In genomic region chr2:50385361-50385760, GRCh38 we compare ENCODE assay signal across 35 cellular contexts.
"Had no signal": no experiment of that assay in that cellular context is flagged by ENCODE, and none has a peak within 500 bp of the region (broad histone marks: within the 10 kb centered on the region; RNA-seq: fewer than 3 reads in every experiment).

No MANE protein-coding gene starts in this region.

- H3K9me3 ChIP-seq: adrenal gland, breast epithelium, esophagus muscularis mucosa, gastrocnemius medialis, heart left ventricle had no signal

- H3K36me3 ChIP-seq: adrenal gland, breast epithelium, cardiac muscle cell, esophagus muscularis mucosa, gastrocnemius medialis, heart left ventricle had no signal

- H3K27me3 Mint-ChIP-seq: activated CD4-positive, alpha-beta memory T cell treated with anti-CD3 and anti-CD28 coated beads for 36 hours; activated CD4-positive, alpha-beta T cell treated with anti-CD3 and anti-CD28 coated beads, Interleukin-2, amount 10 ng/mL, durations not matched to agents 24 days and 14 days; activated CD8-positive, alpha-beta memory T cell treated with anti-CD3 and anti-CD28 coated beads, Interleukin-2, amount 10 ng/mL, durations not matched to agents 7 days and 5 days; activated naive CD4-positive, alpha-beta T cell treated with anti-CD3 and anti-CD28 coated beads, Interleukin-2, amount 50 U/mL, for 24 hours; activated naive CD8-positive, alpha-beta T cell treated with anti-CD3 and anti-CD28 coated beads for 36 hours; activated naive CD8-positive, alpha-beta T cell treated with anti-CD3 and anti-CD28 coated beads, Interleukin-2, amount 50 U/mL, for 24 hours; brain; effector memory CD8-positive, alpha-beta T cell had no signal

- H3K4me3 Mint-ChIP-seq: activated CD4-positive, alpha-beta memory T cell treated with anti-CD3 and anti-CD28 coated beads for 36 hours; activated CD4-positive, alpha-beta T cell treated with anti-CD3 and anti-CD28 coated beads for 36 hours; activated CD4-positive, alpha-beta T cell treated with anti-CD3 and anti-CD28 coated beads, Interleukin-2, amount 10 ng/mL, durations not matched to agents 24 days and 14 days; activated CD8-positive, alpha-beta memory T cell treated with anti-CD3 and anti-CD28 coated beads, Interleukin-2, amount 10 ng/mL, durations not matched to agents 7 days and 5 days; activated CD8-positive, alpha-beta T cell treated with anti-CD3 and anti-CD28 coated beads, Interleukin-2, amount 10 ng/mL, durations not matched to agents 7 days and 5 days; activated naive CD4-positive, alpha-beta T cell treated with anti-CD3 and anti-CD28 coated beads for 36 hours; activated naive CD4-positive, alpha-beta T cell treated with anti-CD3 and anti-CD28 coated beads, Interleukin-2, amount 50 U/mL, for 24 hours; activated naive CD8-positive, alpha-beta T cell treated with anti-CD3 and anti-CD28 coated beads for 36 hours; activated naive CD8-positive, alpha-beta T cell treated with anti-CD3 and anti-CD28 coated beads, Interleukin-2, amount 50 U/mL, for 24 hours; activated T-helper 1 cell treated with anti-CD3 and anti-CD28 coated beads, Interleukin-12 subunit alpha, Interleukin-12 subunit beta, Interleukin-2, Interleukin-4 antibody, amounts not matched to agents 30 ng/mL and 10 ng/mL and 1 ng/mL, durations not matched to agents 14 hours and 24 hours and 36 hours; brain; effector memory CD8-positive, alpha-beta T cell had no signal

- H3K9me3 Mint-ChIP-seq: activated CD4-positive, alpha-beta T cell treated with anti-CD3 and anti-CD28 coated beads, Interleukin-2, amount 10 ng/mL, durations not matched to agents 24 days and 14 days; activated naive CD4-positive, alpha-beta T cell treated with anti-CD3 and anti-CD28 coated beads for 36 hours; activated T-helper 1 cell treated with anti-CD3 and anti-CD28 coated beads, Interleukin-12 subunit alpha, Interleukin-12 subunit beta, Interleukin-2, Interleukin-4 antibody, amounts not matched to agents 30 ng/mL and 10 ng/mL and 1 ng/mL, durations not matched to agents 14 hours and 24 hours and 36 hours; activated T-helper 2 cell treated with anti-CD3 and anti-CD28 coated beads, Interferon-gamma antibody, Interleukin-2, Interleukin-4, amounts not matched to agents 10 μg/mL and 5 μg/mL and 100 μg/mL, durations not matched to agents 14 hours and 24 hours and 36 hours; brain had no signal

- H3K4me3 ChIP-seq: adrenal gland, breast epithelium, cardiac muscle cell, esophagus muscularis mucosa, gastrocnemius medialis, heart left ventricle had no signal

- H3K36me3 Mint-ChIP-seq: activated CD4-positive, alpha-beta memory T cell treated with anti-CD3 and anti-CD28 coated beads for 36 hours; activated CD8-positive, alpha-beta memory T cell treated with anti-CD3 and anti-CD28 coated beads, Interleukin-2, amount 10 ng/mL, durations not matched to agents 7 days and 5 days; activated naive CD4-positive, alpha-beta T cell treated with anti-CD3 and anti-CD28 coated beads, Interleukin-2, amount 50 U/mL, for 24 hours; activated naive CD8-positive, alpha-beta T cell treated with anti-CD3 and anti-CD28 coated beads for 36 hours; brain had no signal

- H3K4me1 Mint-ChIP-seq: activated CD4-positive, alpha-beta T cell treated with anti-CD3 and anti-CD28 coated beads for 36 hours; activated CD4-positive, alpha-beta T cell treated with anti-CD3 and anti-CD28 coated beads, Interleukin-2, amount 10 ng/mL, durations not matched to agents 24 days and 14 days; activated CD8-positive, alpha-beta memory T cell treated with anti-CD3 and anti-CD28 coated beads, Interleukin-2, amount 10 ng/mL, durations not matched to agents 7 days and 5 days; activated naive CD4-positive, alpha-beta T cell treated with anti-CD3 and anti-CD28 coated beads, Interleukin-2, amount 50 U/mL, for 24 hours; activated naive CD8-positive, alpha-beta T cell treated with anti-CD3 and anti-CD28 coated beads for 36 hours; activated naive CD8-positive, alpha-beta T cell treated with anti-CD3 and anti-CD28 coated beads, Interleukin-2, amount 50 U/mL, for 24 hours; brain had no signal

- DNase-seq: activated CD4-positive, alpha-beta memory T cell treated with anti-CD3 and anti-CD28 coated beads for 36 hours; activated CD4-positive, alpha-beta T cell treated with anti-CD3 and anti-CD28 coated beads for 36 hours; activated CD4-positive, alpha-beta T cell treated with anti-CD3 and anti-CD28 coated beads, Interleukin-2, amount 10 ng/mL, durations not matched to agents 24 days and 14 days; activated CD4-positive, CD25-positive, alpha-beta regulatory T cell; activated CD4-positive, CD25-positive, alpha-beta regulatory T cell treated with anti-CD3 and anti-CD28 coated beads, Interleukin-2, amount 50 U/mL, for 72 hours; activated CD8-positive, alpha-beta memory T cell treated with anti-CD3 and anti-CD28 coated beads, Interleukin-2, amount 10 ng/mL, durations not matched to agents 7 days and 5 days; activated CD8-positive, alpha-beta memory T cell treated with anti-CD3 and anti-CD28 coated beads, Interleukin-2, amount 50 U/mL, for 4 hours; activated CD8-positive, alpha-beta T cell treated with anti-CD3 and anti-CD28 coated beads, Interleukin-2, amount 10 ng/mL, durations not matched to agents 7 days and 5 days; activated effector memory CD4-positive, alpha-beta T cell treated with anti-CD3 and anti-CD28 coated beads, Interleukin-2, amount 50 U/mL, for 16 hours; activated naive CD4-positive, alpha-beta T cell treated with anti-CD3 and anti-CD28 coated beads for 36 hours; activated naive CD8-positive, alpha-beta T cell treated with anti-CD3 and anti-CD28 coated beads for 36 hours; activated naive CD8-positive, alpha-beta T cell treated with anti-CD3 and anti-CD28 coated beads, Interleukin-2, amount 50 U/mL, for 24 hours; activated T-cell treated with anti-CD3 and anti-CD28 coated beads, Interleukin-2, amount 50 U/mL, for 1 hour; activated T-cell treated with anti-CD3 and anti-CD28 coated beads, Interleukin-2, amount 50 U/mL, for 48 hours; adrenal gland; aorta; central memory CD4-positive, alpha-beta T cell; cortex of kidney; dermis blood vessel endothelial cell; effector CD4-positive, alpha-beta T cell; effector memory CD8-positive, alpha-beta T cell; erythroblast; foreskin keratinocyte; gastrocnemius medialis; glutamatergic neuron; heart left ventricle; T-helper 1 cell; T-helper 2 cell had no signal

- H3K27me3 ChIP-seq: adrenal gland, breast epithelium, cardiac muscle cell, esophagus muscularis mucosa, foreskin keratinocyte, gastrocnemius medialis had no signal

- H3K27ac ChIP-seq: adrenal gland, breast epithelium, cardiac muscle cell, esophagus muscularis mucosa, foreskin keratinocyte, gastrocnemius medialis, heart left ventricle had no signal

- ATAC-seq: activated CD4-positive, alpha-beta T cell treated with anti-CD3 and anti-CD28 coated beads for 36 hours; activated CD8-positive, alpha-beta memory T cell treated with anti-CD3 and anti-CD28 coated beads, Interleukin-2, amount 10 ng/mL, durations not matched to agents 7 days and 5 days; activated CD8-positive, alpha-beta T cell treated with anti-CD3 and anti-CD28 coated beads, Interleukin-2, amount 10 ng/mL, durations not matched to agents 7 days and 5 days; activated naive CD8-positive, alpha-beta T cell treated with anti-CD3 and anti-CD28 coated beads, Interleukin-2, amount 50 U/mL, for 24 hours; effector memory CD8-positive, alpha-beta T cell; foreskin keratinocyte; gastrocnemius medialis; heart left ventricle had no signal

- H3K4me1 ChIP-seq: adrenal gland, breast epithelium, esophagus muscularis mucosa, foreskin keratinocyte, gastrocnemius medialis, heart left ventricle had no signal

- H3K27ac Mint-ChIP-seq: activated CD4-positive, alpha-beta memory T cell treated with anti-CD3 and anti-CD28 coated beads for 36 hours; activated CD4-positive, alpha-beta T cell treated with anti-CD3 and anti-CD28 coated beads for 36 hours; activated CD4-positive, alpha-beta T cell treated with anti-CD3 and anti-CD28 coated beads, Interleukin-2, amount 10 ng/mL, durations not matched to agents 24 days and 14 days; activated CD8-positive, alpha-beta memory T cell treated with anti-CD3 and anti-CD28 coated beads, Interleukin-2, amount 10 ng/mL, durations not matched to agents 7 days and 5 days; activated CD8-positive, alpha-beta T cell treated with anti-CD3 and anti-CD28 coated beads, Interleukin-2, amount 10 ng/mL, durations not matched to agents 7 days and 5 days; activated naive CD4-positive, alpha-beta T cell treated with anti-CD3 and anti-CD28 coated beads for 36 hours; activated naive CD4-positive, alpha-beta T cell treated with anti-CD3 and anti-CD28 coated beads, Interleukin-2, amount 50 U/mL, for 24 hours; activated naive CD8-positive, alpha-beta T cell treated with anti-CD3 and anti-CD28 coated beads for 36 hours; activated naive CD8-positive, alpha-beta T cell treated with anti-CD3 and anti-CD28 coated beads, Interleukin-2, amount 50 U/mL, for 24 hours; activated T-helper 1 cell treated with anti-CD3 and anti-CD28 coated beads, Interleukin-12 subunit alpha, Interleukin-12 subunit beta, Interleukin-2, Interleukin-4 antibody, amounts not matched to agents 30 ng/mL and 10 ng/mL and 1 ng/mL, durations not matched to agents 14 hours and 24 hours and 36 hours; activated T-helper 2 cell treated with anti-CD3 and anti-CD28 coated beads, Interferon-gamma antibody, Interleukin-2, Interleukin-4, amounts not matched to agents 10 μg/mL and 5 μg/mL and 100 μg/mL, durations not matched to agents 14 hours and 24 hours and 36 hours; brain; effector memory CD8-positive, alpha-beta T cell had no signal
